In genomic region chr12:88113871-88114270, GRCh38 we compare ENCODE assay signal across 21 cellular contexts. TPM values are rescaled to one million over a fixed set of nuclear protein-coding genes. Genes with fewer than 3 reads are reported as not detected.
DNase-seq lines count a peak whose midpoint lies in the region; ATAC-seq and TF ChIP-seq lines count a peak whose summit lies in the region.
"Had no signal": no experiment of that assay in that cellular context is flagged by ENCODE, and none has a peak within 500 bp of the region (broad histone marks: within the 10 kb centered on the region; RNA-seq: fewer than 3 reads in every experiment).

No MANE protein-coding gene starts in this region.

- no peak for TF ChIP-seq RAD21 in SK-N-SH (IDR thresholded peaks at IDR 0.05; ENCODE audit: low read length)

- H3K9me3 ChIP-seq in SK-N-SH: no peaks in the 10 kb centered on the region
- H3K9me3 ChIP-seq: adrenal gland, gastrocnemius medialis, neutrophil, tibial nerve had no signal

- no peaks in the 10 kb centered on the region for H4K20me1 ChIP-seq in SK-N-SH (ENCODE audit: insufficient read depth)

- H3K27ac ChIP-seq in SK-N-SH (ENCODE audit: low read depth in 2 of 2, low read length in 1 of 2): peak overlapping the region in 1 of 2 experiments; percentile 60; a peak in 2 of 4 replicates
- H3K27ac ChIP-seq: 22Rv1, gastrocnemius medialis, neutrophil, tibial nerve had no signal

- peak overlapping the region; percentile 28 for H3K27ac Mint-ChIP-seq in nephron progenitor cell
- H3K27ac Mint-ChIP-seq in natural killer cell treated with Interleukin-12 subunit alpha and Interleukin-12 subunit beta and Interleukin-15 and Interleukin-18, amount 100 ng/mL, for 72 hours: peak overlapping the region in 1 of 2 donors; percentile 16
- H3K27ac Mint-ChIP-seq: activated CD4-positive, alpha-beta memory T cell treated with anti-CD3 and anti-CD28 coated beads for 36 hours; stimulated activated naive B cell treated with anti-CD40 and anti-IgM and Interleukin-4, amounts not matched to agents 10 μg/mL and 1 μg/mL and 100 μg/mL, for 72 hours had no signal

- no peaks in the 10 kb centered on the region for H3K4me1 Mint-ChIP-seq in nephron progenitor cell
- H3K4me1 Mint-ChIP-seq in natural killer cell treated with Interleukin-12 subunit alpha and Interleukin-12 subunit beta and Interleukin-15 and Interleukin-18, amount 100 ng/mL, for 72 hours (ENCODE audit: low read depth in 2 of 2): no peaks in the 10 kb centered on the region
- H3K4me1 Mint-ChIP-seq: stimulated activated naive B cell treated with anti-CD40 and anti-IgM and Interleukin-4, amounts not matched to agents 10 μg/mL and 1 μg/mL and 100 μg/mL, for 72 hours had no signal

- H3K9me3 Mint-ChIP-seq in nephron progenitor cell: no peaks in the 10 kb centered on the region
- H3K9me3 Mint-ChIP-seq in natural killer cell treated with Interleukin-12 subunit alpha and Interleukin-12 subunit beta and Interleukin-15 and Interleukin-18, amount 100 ng/mL, for 72 hours: no peaks in the 10 kb centered on the region
- H3K9me3 Mint-ChIP-seq: activated CD4-positive, alpha-beta memory T cell treated with anti-CD3 and anti-CD28 coated beads for 36 hours; activated T-cell treated with anti-CD3 and anti-CD28 coated beads, Interleukin-2, amount 50 U/mL, for 4 hours; stimulated activated naive B cell treated with anti-CD40 and anti-IgM and Interleukin-4, amounts not matched to agents 10 μg/mL and 1 μg/mL and 100 μg/mL, for 72 hours had no signal

- no peaks in the 10 kb centered on the region; a peak in 1 of 4 replicates for H3K4me1 ChIP-seq in SK-N-SH (ENCODE audit: control insufficient read depth in 1 of 2, insufficient read depth in 2 of 2, low read depth in 1 of 2, low read length in 1 of 2)
- H3K4me1 ChIP-seq: gastrocnemius medialis, tibial nerve had no signal

- 46% methylated on average over 3 of the region's 3 CpGs for WGBS in SK-N-SH (ENCODE audit: low lambda C conversion rate)

- no peaks in the 10 kb centered on the region for H3F3A ChIP-seq in SK-N-SH (replicated peaks; ENCODE audit: insufficient read depth)

- H3K9me2 ChIP-seq in SK-N-SH: no peaks in the 10 kb centered on the region

- DNase-seq in SK-N-SH (no peak), M059J (ENCODE audit: low read depth) (peak; percentile 61), dedifferentiated amniotic fluid mesenchymal stem cell (ENCODE audit: extremely low spot score) (peak; percentile 42), nephron progenitor cell (no peak), UCSD-AML1 (lab: John Stamatoyannopoulos, UW; ENCODE audit: unreplicated experiment) (no peak)
- DNase-seq in natural killer cell treated with Interleukin-12 subunit alpha and Interleukin-12 subunit beta and Interleukin-15 and Interleukin-18, amount 100 ng/mL, for 72 hours (ENCODE audit: low spot score): no peak
- DNase-seq in stimulated activated naive CD8-positive, alpha-beta T cell treated with anti-CD3 and anti-CD28 coated beads, Interleukin-15, Interleukin-2, amounts not matched to agents 100 U/mL and 50 U/mL, for 24 hours: no peak
- DNase-seq: activated CD4-positive, alpha-beta memory T cell treated with anti-CD3 and anti-CD28 coated beads for 36 hours; activated T-cell treated with anti-CD3 and anti-CD28 coated beads, Interleukin-2, amount 50 U/mL, for 4 hours; adrenal gland; gastrocnemius medialis; midbrain; NCI-H2029 treated with DMSO at 0.1 percent for 48 hours; NCI-H510A; right cardiac atrium; stimulated activated naive B cell treated with anti-CD40 and anti-IgM and Interleukin-4, amounts not matched to agents 10 μg/mL and 1 μg/mL and 100 μg/mL, for 72 hours; T-helper 1 cell had no signal

- no peaks in the 10 kb centered on the region for H3K27me3 ChIP-seq in SK-N-SH (ENCODE audit: insufficient read depth)
- H3K27me3 ChIP-seq: adrenal gland, gastrocnemius medialis, neutrophil, tibial nerve had no signal

- no peak overlapping the region for H3K9ac ChIP-seq in SK-N-SH

- CTCF ChIA-PET in SK-N-SH (lab: Yijun Ruan, JAX): no interaction called here

- no peaks in the 10 kb centered on the region for H3K79me2 ChIP-seq in SK-N-SH (ENCODE audit: insufficient read depth)

- no peaks in the 10 kb centered on the region for H3K27me3 Mint-ChIP-seq in nephron progenitor cell (ENCODE audit: low read depth, poor library complexity)
- H3K27me3 Mint-ChIP-seq in natural killer cell treated with Interleukin-12 subunit alpha and Interleukin-12 subunit beta and Interleukin-15 and Interleukin-18, amount 100 ng/mL, for 72 hours: no peaks in the 10 kb centered on the region
- H3K27me3 Mint-ChIP-seq: activated CD4-positive, alpha-beta memory T cell treated with anti-CD3 and anti-CD28 coated beads for 36 hours; stimulated activated naive B cell treated with anti-CD40 and anti-IgM and Interleukin-4, amounts not matched to agents 10 μg/mL and 1 μg/mL and 100 μg/mL, for 72 hours had no signal

- H3K36me3 Mint-ChIP-seq in nephron progenitor cell (ENCODE audit: low read depth): peaks cover 48% of the 10 kb centered on the region
- peaks cover 29% of the 10 kb centered on the region for H3K36me3 Mint-ChIP-seq in natural killer cell treated with Interleukin-12 subunit alpha and Interleukin-12 subunit beta and Interleukin-15 and Interleukin-18, amount 100 ng/mL, for 72 hours

- H3K4me3 ChIP-seq in SK-N-SH (ENCODE audit: low read depth in 2 of 2, low read length in 1 of 2): no peak overlapping the region
- H3K4me3 ChIP-seq: adrenal gland, gastrocnemius medialis, tibial nerve had no signal

- H3K4me3 Mint-ChIP-seq in nephron progenitor cell: no peak overlapping the region
- no peak overlapping the region for H3K4me3 Mint-ChIP-seq in natural killer cell treated with Interleukin-12 subunit alpha and Interleukin-12 subunit beta and Interleukin-15 and Interleukin-18, amount 100 ng/mL, for 72 hours
- H3K4me3 Mint-ChIP-seq: activated CD4-positive, alpha-beta memory T cell treated with anti-CD3 and anti-CD28 coated beads for 36 hours; activated T-cell treated with anti-CD3 and anti-CD28 coated beads, Interleukin-2, amount 50 U/mL, for 4 hours; stimulated activated naive B cell treated with anti-CD40 and anti-IgM and Interleukin-4, amounts not matched to agents 10 μg/mL and 1 μg/mL and 100 μg/mL, for 72 hours had no signal

- no peak overlapping the region for H2AFZ ChIP-seq in SK-N-SH (ENCODE audit: low read depth)

- TF ChIP-seq CTCF in SK-N-SH (IDR thresholded peaks at IDR 0.05) (no peak), nephron progenitor cell (IDR thresholded peaks at IDR 0.05) (no peak)

- H3K36me3 ChIP-seq in SK-N-SH (replicated peaks in 1 of 2; ENCODE audit: control insufficient read depth in 1 of 2, insufficient read depth in 2 of 2, low read length in 1 of 2): peaks cover 53 to 80% of the 10 kb centered on the region in 2 experiments
- H3K36me3 ChIP-seq: neutrophil had no signal

- no peak for ATAC-seq in SK-N-SH treated with all-trans-retinoic acid at 6 μM for 48 hours
- no peak for ATAC-seq in natural killer cell treated with Interleukin-12 subunit alpha and Interleukin-12 subunit beta and Interleukin-15 and Interleukin-18, amount 100 ng/mL, for 72 hours
- ATAC-seq in stimulated activated naive CD8-positive, alpha-beta T cell treated with anti-CD3 and anti-CD28 coated beads, Interleukin-15, Interleukin-2, amounts not matched to agents 100 U/mL and 50 U/mL, for 24 hours: no peak
- ATAC-seq: activated T-cell treated with anti-CD3 and anti-CD28 coated beads, Interleukin-2, amount 50 U/mL, for 4 hours; gastrocnemius medialis; right cardiac atrium; stimulated activated naive B cell treated with anti-CD40 and anti-IgM and Interleukin-4, amounts not matched to agents 10 μg/mL and 1 μg/mL and 100 μg/mL, for 72 hours had no signal

- H3K4me2 ChIP-seq in SK-N-SH: no peak overlapping the region

- TF ChIP-seq EP300 in SK-N-SH (IDR thresholded peaks at IDR 0.05; ENCODE audit: borderline replicate concordance in 1 of 2, low read depth in 1 of 2, low read length in 1 of 2): no peak

- POLR2A ChIA-PET in SK-N-SH (lab: Yijun Ruan, JAX): no interaction called here

TF ChIP-seq in SK-N-SH, 30 proteins besides CTCF, POLR2A, EP300 and RAD21:
- TF ChIP-seq POLR2AphosphoS5 (IDR thresholded peaks at IDR 0.05; ENCODE audit: low read depth, low read length) (no peak), FOSL2 (IDR thresholded peaks at IDR 0.05; ENCODE audit: borderline replicate concordance, low read depth) (peak; percentile 20; the same call in 1 of the 2 replicates)

TF ChIP-seq in SK-N-SH treated with all-trans-retinoic acid at 6 μM for 48 hours, 23 proteins besides CTCF, POLR2A, EP300 and RAD21 (continues in another document):
- TF ChIP-seq ZNF565 (CRISPR knock-in tag; conservative IDR thresholded peaks at IDR 0.05; ENCODE audit: low read depth) (no peak), ZFP3 (CRISPR knock-in tag; IDR thresholded peaks at IDR 0.05) (no peak), ZFP30 (CRISPR knock-in tag; IDR thresholded peaks at IDR 0.05) (no peak), SNAI2 (CRISPR knock-in tag; IDR thresholded peaks at IDR 0.05) (no peak), ESRRG (CRISPR knock-in tag; IDR thresholded peaks at IDR 0.05) (no peak)

RNA-seq across cellular contexts. Expression of gene CEP290, which starts 28.0 kb away (rescaled TPM):
- 6.5 and 8.9 TPM in 2 replicates for polyA plus RNA-seq in SK-N-SH (2012; rRNA removed)
- 8.2 and 9.2 TPM in 2 replicates for polyA plus RNA-seq in SK-N-SH (2012; cell fraction: cytosol; rRNA removed)
- polyA plus RNA-seq in SK-N-SH (2012; cell fraction: nucleus; rRNA removed): 14.6 and 25.8 TPM in 2 replicates
- 8.8 and 26.8 TPM in 2 replicates for total RNA-seq in M059J (2014; rRNA removed; shearing (Covaris generic))
- total RNA-seq in natural killer cell treated with Interleukin-12 subunit alpha and Interleukin-12 subunit beta and Interleukin-15 and Interleukin-18, amount 100 ng/mL, for 72 hours: 10 to 100 TPM; 12.6 to 22.2 TPM

RNA-seq across cellular contexts. Expression of gene TMTC3, which starts 28.2 kb away (rescaled TPM):
- 2.8 and 3.7 TPM in 2 replicates for polyA plus RNA-seq in SK-N-SH (2012; rRNA removed)
- polyA plus RNA-seq in SK-N-SH (2012; cell fraction: cytosol; rRNA removed): 4.1 and 4.6 TPM in 2 replicates
- polyA plus RNA-seq in SK-N-SH (2012; cell fraction: nucleus; rRNA removed): 1.2 and 3.1 TPM in 2 replicates
- 20.6 and 21.6 TPM in 2 replicates for total RNA-seq in M059J (2014; rRNA removed; shearing (Covaris generic))
- total RNA-seq in natural killer cell treated with Interleukin-12 subunit alpha and Interleukin-12 subunit beta and Interleukin-15 and Interleukin-18, amount 100 ng/mL, for 72 hours: 1 to 10 TPM; 7.9 to 8.6 TPM

Comparison
In these comparisons a context has a peak if more than half of its experiments do, and no peak if none do; other contexts are left out.
1. DNase-seq: peak in M059J (single experiment) and dedifferentiated amniotic fluid mesenchymal stem cell (single experiment); none in SK-N-SH (single experiment), nephron progenitor cell (single experiment), natural killer cell treated with Interleukin-12 subunit alpha and Interleukin-12 subunit beta and Interleukin-15 and Interleukin-18, amount 100 ng/mL, for 72 hours (single experiment), UCSD-AML1 (single experiment) and stimulated activated naive CD8-positive, alpha-beta T cell treated with anti-CD3 and anti-CD28 coated beads, Interleukin-15, Interleukin-2, amounts not matched to agents 100 U/mL and 50 U/mL, for 24 hours (single experiment).